Comparison of ENCODE assay signal across 10 cellular contexts in the genomic region with DNA sequence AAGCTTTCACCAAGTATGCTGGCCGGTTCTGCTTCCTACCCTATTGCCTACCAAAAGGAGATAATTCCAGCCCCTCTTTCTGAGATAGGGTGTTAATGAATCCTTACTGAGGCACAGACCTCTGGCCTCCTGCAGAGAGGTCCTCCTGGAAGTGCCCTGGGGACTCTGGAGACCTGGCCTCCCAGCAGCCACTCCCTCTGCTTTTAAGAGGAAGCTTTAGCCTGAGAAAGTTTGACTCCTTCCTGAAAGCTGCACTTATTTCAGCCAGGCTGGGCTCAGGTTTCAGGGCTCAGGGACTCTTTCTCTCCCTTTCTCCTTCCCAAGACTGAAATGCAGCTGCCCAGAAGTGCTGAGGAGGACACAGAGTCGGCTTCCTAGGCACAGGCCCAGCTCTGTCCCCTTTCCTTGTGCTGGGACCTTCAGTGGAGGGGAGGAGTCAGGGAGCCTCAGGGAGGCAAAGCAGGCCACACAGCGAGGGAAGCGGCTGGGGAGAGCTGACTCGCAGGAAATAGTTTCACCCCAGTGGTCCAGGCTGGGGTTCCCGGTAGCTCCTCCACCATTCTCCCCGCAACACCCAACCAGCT.
DNase-seq lines count a peak whose midpoint lies in the region; ATAC-seq lines count a peak whose summit lies in the region.
"Had no signal": no experiment of that assay in that cellular context is flagged by ENCODE, and none has a peak within 500 bp of the region (broad histone marks: within the 10 kb centered on the region; RNA-seq: fewer than 3 reads in every experiment).

No MANE protein-coding gene starts in this region.

- H3K36me3 ChIP-seq in mesenchymal stem cell (ENCODE audit: control insufficient read depth in 1 of 2, insufficient read depth in 2 of 2, low read depth in 1 of 2, low read length in 2 of 2), result peaks cover 2 to 53% of the 10 kb centered on the region in 2 experiments
- H3K36me3 ChIP-seq: ovary had no signal

- ATAC-seq in stimulated activated memory B cell treated with anti-CD40 and anti-IgM and Interleukin-4, amounts not matched to agents 10 μg/mL and 1 μg/mL and 100 μg/mL, for 72 hours, result no peak

- H3K27ac Mint-ChIP-seq in stimulated activated memory B cell treated with anti-CD40 and anti-IgM and Interleukin-4, amounts not matched to agents 10 μg/mL and 1 μg/mL and 100 μg/mL, for 72 hours, result no peak overlapping the region
- no peak overlapping the region for H3K27ac Mint-ChIP-seq in immature natural killer cell

- no peak overlapping the region for H3K4me2 ChIP-seq in mesenchymal stem cell (ENCODE audit: low read length, poor library complexity, severe bottlenecking)

- H2BK15ac ChIP-seq in mesenchymal stem cell (ENCODE audit: low read depth, poor library complexity, severe bottlenecking), result no peak overlapping the region

- peaks cover 2% of the 10 kb centered on the region for H3K9me3 Mint-ChIP-seq in stimulated activated memory B cell treated with anti-CD40 and anti-IgM and Interleukin-4, amounts not matched to agents 10 μg/mL and 1 μg/mL and 100 μg/mL, for 72 hours
- no peaks in the 10 kb centered on the region for H3K9me3 Mint-ChIP-seq in immature natural killer cell

- no peak overlapping the region for H3K4me3 ChIP-seq in mesenchymal stem cell (ENCODE audit: insufficient read depth in 1 of 2, low read depth in 1 of 2, low read length in 2 of 2)
- H3K4me3 ChIP-seq: ovary had no signal

- peak overlapping the region in 1 of 2 experiments; percentile 3 for H3K18ac ChIP-seq in mesenchymal stem cell (ENCODE audit: low read depth in 1 of 2, low read length in 2 of 2)

- no peak overlapping the region for H2BK5ac ChIP-seq in mesenchymal stem cell (ENCODE audit: low read depth, low read length, poor library complexity, severe bottlenecking)

- WGBS in mesenchymal stem cell, result 30% methylated on average over 7 of the region's 7 CpGs

- H4K91ac ChIP-seq in mesenchymal stem cell (ENCODE audit: low read length), result no peak overlapping the region

- no peak overlapping the region for H3K23ac ChIP-seq in mesenchymal stem cell (ENCODE audit: low read length in 2 of 2)

- H2AFZ ChIP-seq in mesenchymal stem cell (ENCODE audit: low read depth, low read length), result no peak overlapping the region

- H3K9me3 ChIP-seq in mesenchymal stem cell (ENCODE audit: control insufficient read depth, low read length), result no peaks in the 10 kb centered on the region
- H3K9me3 ChIP-seq: ovary had no signal

- no peak overlapping the region for H3K14ac ChIP-seq in mesenchymal stem cell (ENCODE audit: low read length in 2 of 2)

- peaks cover 24% of the 10 kb centered on the region for H3K4me1 ChIP-seq in mesenchymal stem cell (ENCODE audit: control insufficient read depth, insufficient read depth, low read depth, low read length)

- no peak overlapping the region for H3K4me3 Mint-ChIP-seq in stimulated activated memory B cell treated with anti-CD40 and anti-IgM and Interleukin-4, amounts not matched to agents 10 μg/mL and 1 μg/mL and 100 μg/mL, for 72 hours
- no peak overlapping the region for H3K4me3 Mint-ChIP-seq in immature natural killer cell

- H4K8ac ChIP-seq in mesenchymal stem cell (ENCODE audit: low read length), result no peak overlapping the region

- H3K4me1 Mint-ChIP-seq in stimulated activated memory B cell treated with anti-CD40 and anti-IgM and Interleukin-4, amounts not matched to agents 10 μg/mL and 1 μg/mL and 100 μg/mL, for 72 hours, result no peaks in the 10 kb centered on the region
- no peaks in the 10 kb centered on the region for H3K4me1 Mint-ChIP-seq in immature natural killer cell

- no peak overlapping the region for H2BK120ac ChIP-seq in mesenchymal stem cell (ENCODE audit: low read depth, low read length)

- no peaks in the 10 kb centered on the region for H3K27me3 ChIP-seq in mesenchymal stem cell (ENCODE audit: control insufficient read depth in 1 of 2, insufficient read depth in 1 of 2, low read length in 2 of 2)
- H3K27me3 ChIP-seq: ovary had no signal

- peak; percentile 50 for DNase-seq in AG08395 (ENCODE audit: low spot score)
- DNase-seq in M059J (ENCODE audit: low read depth), result peak; percentile 74
- peak; percentile 37 for DNase-seq in dermis blood vessel endothelial cell
- peak; percentile 67 for DNase-seq in mesenchymal stem cell
- DNase-seq in OCI-M2 (lab: John Stamatoyannopoulos, UW; ENCODE audit: unreplicated experiment), result no peak
- no peak for DNase-seq in immature natural killer cell
- no peak for DNase-seq in NCI-H2029 (lab: John Stamatoyannopoulos, UW)

- no peak overlapping the region for H2AK5ac ChIP-seq in mesenchymal stem cell (ENCODE audit: low read length, severe bottlenecking)

- peaks cover 30% of the 10 kb centered on the region for H3K27me3 Mint-ChIP-seq in stimulated activated memory B cell treated with anti-CD40 and anti-IgM and Interleukin-4, amounts not matched to agents 10 μg/mL and 1 μg/mL and 100 μg/mL, for 72 hours
- peaks cover 0 to 6% (median 6%) of the 10 kb centered on the region in 3 donors for H3K27me3 Mint-ChIP-seq in immature natural killer cell (ENCODE audit: low read depth in 3 of 3)

- H3K4ac ChIP-seq in mesenchymal stem cell (ENCODE audit: low read depth in 1 of 2, low read length in 2 of 2), result no peak overlapping the region

- no peaks in the 10 kb centered on the region for H3K36me3 Mint-ChIP-seq in stimulated activated memory B cell treated with anti-CD40 and anti-IgM and Interleukin-4, amounts not matched to agents 10 μg/mL and 1 μg/mL and 100 μg/mL, for 72 hours
- H3K36me3 Mint-ChIP-seq in immature natural killer cell, result no peaks in the 10 kb centered on the region

- H3K27ac ChIP-seq in mesenchymal stem cell (ENCODE audit: low read length, poor library complexity, severe bottlenecking), result peak overlapping the region; percentile 16
- H3K27ac ChIP-seq: ovary, VCaP had no signal

- H3K9ac ChIP-seq in mesenchymal stem cell (ENCODE audit: low read length), result peak overlapping the region; percentile 54

- peak overlapping the region in 1 of 2 experiments; percentile 64 for H2BK12ac ChIP-seq in mesenchymal stem cell (ENCODE audit: low read length in 2 of 2)

- peaks cover 37% of the 10 kb centered on the region for H3K79me1 ChIP-seq in mesenchymal stem cell (replicated peaks; ENCODE audit: low read length, poor library complexity, severe bottlenecking)

Comparison
In these comparisons a context has a peak if more than half of its experiments do, and no peak if none do; other contexts are left out.
1. DNase-seq: peak in AG08395 (single experiment), M059J (single experiment), dermis blood vessel endothelial cell (single experiment) and mesenchymal stem cell (single experiment); none in OCI-M2 (single experiment), immature natural killer cell (0 of 3) and NCI-H2029 (single experiment).